ENCODE assay signal across 15 cellular contexts in genomic region chr11:110919241-110919893, GRCh38.
DNase-seq lines count a peak whose midpoint lies in the region; ATAC-seq and TF ChIP-seq lines count a peak whose summit lies in the region.
"Had no signal": no experiment of that assay in that cellular context is flagged by ENCODE, and none has a peak within 500 bp of the region (broad histone marks: within the 10 kb centered on the region; RNA-seq: fewer than 3 reads in every experiment).

No MANE protein-coding gene starts in this region.

- H2BK120ac ChIP-seq in mesenchymal stem cell (ENCODE audit: low read depth, low read length): no peak overlapping the region

- no peak overlapping the region for H2AK5ac ChIP-seq in mesenchymal stem cell (ENCODE audit: low read length, severe bottlenecking)

- no peak overlapping the region for H4K91ac ChIP-seq in mesenchymal stem cell (ENCODE audit: low read length)

- no peak overlapping the region for H3K27ac ChIP-seq in mesenchymal stem cell (ENCODE audit: low read length, poor library complexity, severe bottlenecking)
- H3K27ac ChIP-seq: C4-2B, cardiac muscle cell had no signal

- H3K9ac ChIP-seq in mesenchymal stem cell (ENCODE audit: low read length): peak overlapping the region; percentile 9

- no peak overlapping the region for H3K23ac ChIP-seq in mesenchymal stem cell (ENCODE audit: low read length in 2 of 2)

- H2BK12ac ChIP-seq in mesenchymal stem cell (ENCODE audit: low read length in 2 of 2): no peak overlapping the region

- H2BK5ac ChIP-seq in mesenchymal stem cell (ENCODE audit: low read depth, low read length, poor library complexity, severe bottlenecking): no peak overlapping the region

- H3K4me2 ChIP-seq in mesenchymal stem cell (ENCODE audit: low read length, poor library complexity, severe bottlenecking): no peak overlapping the region

- no peaks in the 10 kb centered on the region for H3K9me3 ChIP-seq in mesenchymal stem cell (ENCODE audit: control insufficient read depth, low read length)

- H3K27me3 ChIP-seq in mesenchymal stem cell (ENCODE audit: control insufficient read depth in 1 of 2, insufficient read depth in 1 of 2, low read length in 2 of 2): no peaks in the 10 kb centered on the region
- H3K27me3 ChIP-seq: cardiac muscle cell had no signal

- ATAC-seq in GM18858 (IDR thresholded peaks at IDR 0.05; ENCODE audit: unreplicated experiment) (peak; percentile 38), GM21447 (IDR thresholded peaks at IDR 0.05; ENCODE audit: unreplicated experiment) (peak; percentile 81), HG03460 (IDR thresholded peaks at IDR 0.05; ENCODE audit: unreplicated experiment) (peak; percentile 75)
- ATAC-seq: stimulated activated naive CD8-positive, alpha-beta T cell treated with anti-CD3 and anti-CD28 coated beads, Interleukin-15, amount 100 ng/mL, for 72 hours had no signal

- no peak overlapping the region for H3K14ac ChIP-seq in mesenchymal stem cell (ENCODE audit: low read length in 2 of 2)

- no peak for TF ChIP-seq CTCF in GM13977 (IDR thresholded peaks at IDR 0.05; ENCODE audit: extremely low read depth, insufficient read depth, missing control alignments)

- no peak overlapping the region for H3K4ac ChIP-seq in mesenchymal stem cell (ENCODE audit: low read depth in 1 of 2, low read length in 2 of 2)

- DNase-seq in mesenchymal stem cell (no peak), HuH-7.5 (ENCODE audit: low spot score) (no peak), GM13977 (ENCODE audit: low spot score) (no peak), NCI-H1417 treated with DMSO at 0.1 percent for 48 hours (lab: John Stamatoyannopoulos, UW) (no peak)
- DNase-seq in stimulated activated naive CD4-positive, alpha-beta T cell (lab: John Stamatoyannopoulos, UW): no peak
- DNase-seq: activated CD4-positive, alpha-beta T cell treated with anti-CD3 and anti-CD28 coated beads, Interleukin-2, amount 10 ng/mL, durations not matched to agents 24 days and 14 days; activated gamma-delta T cell treated with Interleukin-2 at 50 U/mL for 16 hours; NCI-H2081 treated with DMSO at 0.1 percent for 48 hours; stimulated activated CD4-positive, alpha-beta T cell treated with anti-CD3 and anti-CD28 coated beads, Interleukin-4, amount 100 ng/mL, for 24 hours; stimulated activated naive CD8-positive, alpha-beta T cell treated with anti-CD3 and anti-CD28 coated beads, Interleukin-15, amount 100 ng/mL, for 72 hours had no signal

- H2BK15ac ChIP-seq in mesenchymal stem cell (ENCODE audit: low read depth, poor library complexity, severe bottlenecking): no peak overlapping the region

- in situ Hi-C loops in GM13977 (cut with MboI; ENCODE audit: low pct_unique_long_range_greater_than_20kb, low sequenced_read_pairs, unreplicated experiment): no loop called here

- no peaks in the 10 kb centered on the region for H3K36me3 ChIP-seq in mesenchymal stem cell (ENCODE audit: control insufficient read depth in 1 of 2, insufficient read depth in 2 of 2, low read depth in 1 of 2, low read length in 2 of 2)
- H3K36me3 ChIP-seq: cardiac muscle cell had no signal

- H3K4me1 ChIP-seq in mesenchymal stem cell (ENCODE audit: control insufficient read depth, insufficient read depth, low read depth, low read length): no peaks in the 10 kb centered on the region

- no peak overlapping the region for H3K4me3 ChIP-seq in mesenchymal stem cell (ENCODE audit: insufficient read depth in 1 of 2, low read depth in 1 of 2, low read length in 2 of 2)
- H3K4me3 ChIP-seq: cardiac muscle cell had no signal

- H2AFZ ChIP-seq in mesenchymal stem cell (ENCODE audit: low read depth, low read length): no peak overlapping the region

- WGBS in mesenchymal stem cell: 80% methylated on average over 4 of the region's 4 CpGs

- no peak overlapping the region for H4K8ac ChIP-seq in mesenchymal stem cell (ENCODE audit: low read length)

- no peaks in the 10 kb centered on the region for H3K79me1 ChIP-seq in mesenchymal stem cell (replicated peaks; ENCODE audit: low read length, poor library complexity, severe bottlenecking)

- no peak overlapping the region for H3K18ac ChIP-seq in mesenchymal stem cell (ENCODE audit: low read depth in 1 of 2, low read length in 2 of 2)
